25 cellular contexts compared by ENCODE assay signal in genomic region chr2:159082119-159082518, GRCh38.
DNase-seq lines count a peak whose midpoint lies in the region; ATAC-seq, FAIRE-seq and TF ChIP-seq lines count a peak whose summit lies in the region.
"Had no signal": no experiment of that assay in that cellular context is flagged by ENCODE, and none has a peak within 500 bp of the region (broad histone marks: within the 10 kb centered on the region; RNA-seq: fewer than 3 reads in every experiment).

No MANE protein-coding gene starts in this region.

- H3K9ac ChIP-seq in K562 (ENCODE audit: insufficient read depth in 1 of 2, low read depth in 2 of 2, low read length in 2 of 2): 0 out of 4 replicates have a peak overlapping the region, but pooled peaks of 1 of the 2 experiments have one; percentile 11
- H3K9ac ChIP-seq: GM23248, KMS-11 had no signal

- DNase-seq in right cardiac atrium (no peak), left ventricle myocardium superior (no peak), K562 (ENCODE audit: extremely low read depth in 1 of 4, low spot score in 3 of 4) (no peak), mesothelial cell of epicardium (ENCODE audit: low spot score in 2 of 2, unreplicated experiment in 2 of 2) (no peak)
- no peak for DNase-seq in activated naive CD4-positive, alpha-beta T cell (lab: John Stamatoyannopoulos, UW)
- DNase-seq: BE2C; CD4-positive, alpha-beta memory T cell; DND-41; GM23248; NCI-H1092 treated with DMSO at 0.1 percent for 48 hours; NCI-H146; NCI-H2029; NCI-H226; NCI-H774; NK-92 treated with Interleukin-12 subunit alpha and Interleukin-12 subunit beta, amount 100 ng/mL, for 24 hours; SHP77 treated with DMSO at 0.1 percent for 48 hours; SW 1271 had no signal

- TF ChIP-seq CTCF in K562 (IDR thresholded peaks at IDR 0.05 in 2 of 3, conservative IDR thresholded peaks at IDR 0.05 in 1 of 3; ENCODE audit: insufficient read depth in 2 of 3, low read depth in 1 of 3, low read length in 3 of 3) (no peak), mesothelial cell of epicardium (IDR thresholded peaks at IDR 0.05; ENCODE audit: unreplicated experiment) (no peak)

- no peak for TF ChIP-seq RAD21 in K562 (CRISPR knock-in tag; conservative IDR thresholded peaks at IDR 0.05 in 1 of 2, IDR thresholded peaks at IDR 0.05 in 1 of 2)

- intact Hi-C loops in right cardiac atrium (cut with DNase I) (no loop called here), left ventricle myocardium superior (cut with micrococcal nuclease) (no loop called here), K562 (cut with micrococcal nuclease) (no loop called here)

- H3K27me3 ChIP-seq in right cardiac atrium (ENCODE audit: control insufficient read depth, insufficient read depth) (no peaks in the 10 kb centered on the region), K562 (ENCODE audit: control insufficient read depth in 2 of 2, insufficient read depth in 2 of 2, low read length in 2 of 2) (peaks cover 2 to 9% of the 10 kb centered on the region in 2 experiments; a peak in 4 of 5 replicates)
- H3K27me3 ChIP-seq: BE2C had no signal

- no peaks in the 10 kb centered on the region for H3K27me3 Mint-ChIP-seq in mesothelial cell of epicardium (ENCODE audit: low read depth)

- BruUV-seq in K562 (replicated peaks; lab: Mats Ljungman, UMichigan): no TSS peak

- H3K4me1 Mint-ChIP-seq in mesothelial cell of epicardium: peaks cover 51% of the 10 kb centered on the region

- H4K20me1 ChIP-seq in K562 (replicated peaks; ENCODE audit: control insufficient read depth, insufficient read depth, low read length): no peaks in the 10 kb centered on the region

- H3K4me3 ChIP-seq in right cardiac atrium (ENCODE audit: low read length): no peak overlapping the region
- no peak overlapping the region for H3K4me3 ChIP-seq in K562
- H3K4me3 ChIP-seq: GM23248, HAP-1, SK-N-MC had no signal

- no peak for TF ChIP-seq EP300 in K562 (IDR thresholded peaks at IDR 0.05; ENCODE audit: low read length)

- H3K9me3 ChIP-seq in right cardiac atrium (ENCODE audit: control insufficient read depth, low read length): no peaks in the 10 kb centered on the region
- H3K9me3 ChIP-seq in K562 (replicated peaks; ENCODE audit: control insufficient read depth, insufficient read depth, low read depth, low read length): no peaks in the 10 kb centered on the region
- H3K9me3 ChIP-seq: BE2C, HAP-1 had no signal

- peaks cover 28% of the 10 kb centered on the region for H3K4me1 ChIP-seq in right cardiac atrium (ENCODE audit: control insufficient read depth, insufficient read depth, low read length)
- H3K4me1 ChIP-seq in K562 (replicated peaks in 1 of 2; ENCODE audit: control insufficient read depth in 2 of 2, insufficient read depth in 2 of 2, low read length in 2 of 2): peaks cover 0 to 5% of the 10 kb centered on the region in 2 experiments; a peak in 2 of 5 replicates
- H3K4me1 ChIP-seq: BE2C had no signal

- no peak for FAIRE-seq in K562 (lab: Jason Lieb, UNC)
- FAIRE-seq: GM12891, RCC 7860 had no signal

- peak overlapping the region; percentile 86 for H3K27ac Mint-ChIP-seq in mesothelial cell of epicardium

- no peaks in the 10 kb centered on the region for H3K9me1 ChIP-seq in K562 (ENCODE audit: control insufficient read depth, insufficient read depth, low read length)

- H2AFZ ChIP-seq in K562 (ENCODE audit: low read depth, low read length): no peak overlapping the region
- H2AFZ ChIP-seq: GM23248 had no signal

- no peak overlapping the region for H3K4me2 ChIP-seq in K562 (ENCODE audit: insufficient read depth, low read length)
- H3K4me2 ChIP-seq: KMS-11 had no signal

- H3K4me3 Mint-ChIP-seq in mesothelial cell of epicardium: no peak overlapping the region
- H3K4me3 Mint-ChIP-seq: CD4-positive, alpha-beta memory T cell had no signal

- H3K36me3 Mint-ChIP-seq in mesothelial cell of epicardium: peaks cover 3% of the 10 kb centered on the region

- no peaks in the 10 kb centered on the region for H3K79me2 ChIP-seq in K562 (ENCODE audit: control insufficient read depth, insufficient read depth, low read length)

- no peaks in the 10 kb centered on the region for H3K9me3 Mint-ChIP-seq in mesothelial cell of epicardium

- ATAC-seq in right cardiac atrium (no peak), left ventricle myocardium superior (no peak), K562 (no peak), HG03378 (IDR thresholded peaks at IDR 0.05; ENCODE audit: unreplicated experiment) (no peak), GM18517 (IDR thresholded peaks at IDR 0.05; ENCODE audit: unreplicated experiment) (no peak)

- CTCF ChIA-PET in K562 (lab: Yijun Ruan, JAX; ENCODE audit: low intra/inter-chr PET ratio): no interaction called here

- no peak for TF ChIP-seq POLR2A in K562 (conservative IDR thresholded peaks at IDR 0.05)

- H3K27ac ChIP-seq in right cardiac atrium (ENCODE audit: low read length) (peak overlapping the region; percentile 75), K562 (ENCODE audit: extremely low read depth, low read depth, low read length) (no peak overlapping the region)
- H3K27ac ChIP-seq: GM23248, HL-60, KMS-11, SK-N-MC had no signal

- in situ Hi-C loops in K562 (cut with MboI): no loop called here

- WGBS in right cardiac atrium: 81% methylated on average over 4 of the region's 4 CpGs
- 13% methylated on average over 4 of the region's 4 CpGs for WGBS in K562 (ENCODE audit: insufficient coverage, low coverage, missing lambda C conversion rate)

- no peaks in the 10 kb centered on the region for H3K36me3 ChIP-seq in K562 (ENCODE audit: control insufficient read depth, insufficient read depth, low read length)
- H3K36me3 ChIP-seq: BE2C, HAP-1 had no signal

- POLR2A ChIA-PET in K562 (lab: Yijun Ruan, JAX): no interaction called here

TF ChIP-seq in K562, 482 proteins besides CTCF, POLR2A, EP300 and RAD21 (continues in another document):
- TF ChIP-seq MLX (CRISPR knock-in tag; conservative IDR thresholded peaks at IDR 0.05) (no peak), NUFIP1 (IDR thresholded peaks at IDR 0.05; ENCODE audit: partially characterized antibody) (no peak), HOXB6 (CRISPR knock-in tag; IDR thresholded peaks at IDR 0.05; ENCODE audit: borderline replicate concordance) (no peak), ZNF785 (CRISPR knock-in tag; IDR thresholded peaks at IDR 0.05) (no peak), HNRNPLL (IDR thresholded peaks at IDR 0.05; ENCODE audit: low read depth, low read length, poor library complexity, severe bottlenecking) (no peak), SNIP1 (IDR thresholded peaks at IDR 0.05; ENCODE audit: low read depth) (no peak), TAF7 (tag; IDR thresholded peaks at IDR 0.05) (no peak), RBM39 (optimal IDR thresholded peaks at IDR 0.05; ENCODE audit: low read depth, low read length) (no peak), USF2 (CRISPR knock-in tag; IDR thresholded peaks at IDR 0.05) (no peak), MAFG (tag; conservative IDR thresholded peaks at IDR 0.05) (peak; percentile 18; the same call in 1 of the 2 replicates), SMAD4 (CRISPR knock-in tag; conservative IDR thresholded peaks at IDR 0.05) (no peak), ZNF274 (IDR thresholded peaks at IDR 0.05; ENCODE audit: borderline replicate concordance, low read depth, low read length) (no peak)
